1 cellular context compared by ENCODE assay signal in the genomic region with DNA sequence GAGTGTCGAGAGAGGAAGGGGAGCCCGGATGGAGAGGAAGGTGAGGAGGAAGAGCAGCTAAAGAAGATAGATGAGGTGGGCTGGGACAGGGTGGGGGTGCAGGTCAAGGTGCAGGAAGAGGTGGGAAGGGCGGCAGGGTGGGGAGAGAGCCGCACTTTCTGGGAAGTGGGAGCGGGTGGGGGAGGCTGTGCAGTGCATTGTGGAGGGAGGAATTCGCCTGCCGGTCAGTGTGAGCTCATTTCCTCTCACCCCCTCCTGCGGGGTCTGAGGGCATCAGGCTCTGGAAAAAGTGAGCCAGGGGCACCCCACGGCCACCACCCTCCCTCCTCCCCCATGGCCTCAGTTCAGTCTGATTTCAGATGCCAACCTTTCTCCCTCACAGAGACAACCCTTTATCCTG.
A peak's percentile ranks its signal among the peaks of the same experiment; 100 is the strongest.
TF ChIP-seq lines count a peak whose summit lies in the region.

No MANE protein-coding gene starts in this region.

TF ChIP-seq in SK-N-SH, 30 proteins besides CTCF, POLR2A, EP300 and RAD21:
- TF ChIP-seq TCF12 (IDR thresholded peaks at IDR 0.05) (no peak), GABPA (IDR thresholded peaks at IDR 0.05; ENCODE audit: low read depth) (peak; percentile 46; the same call in 1 of the 2 replicates), MEF2A (IDR thresholded peaks at IDR 0.05; ENCODE audit: borderline replicate concordance, low read depth) (no peak)
- TF ChIP-seq, protein P1, sequence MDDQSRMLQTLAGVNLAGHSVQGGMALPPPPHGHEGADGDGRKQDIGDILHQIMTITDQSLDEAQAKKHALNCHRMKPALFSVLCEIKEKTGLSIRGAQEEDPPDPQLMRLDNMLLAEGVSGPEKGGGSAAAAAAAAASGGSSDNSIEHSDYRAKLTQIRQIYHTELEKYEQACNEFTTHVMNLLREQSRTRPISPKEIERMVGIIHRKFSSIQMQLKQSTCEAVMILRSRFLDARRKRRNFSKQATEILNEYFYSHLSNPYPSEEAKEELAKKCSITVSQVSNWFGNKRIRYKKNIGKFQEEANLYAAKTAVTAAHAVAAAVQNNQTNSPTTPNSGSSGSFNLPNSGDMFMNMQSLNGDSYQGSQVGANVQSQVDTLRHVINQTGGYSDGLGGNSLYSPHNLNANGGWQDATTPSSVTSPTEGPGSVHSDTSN (IDR thresholded peaks at IDR 0.05) = 0 out of 2 replicates have a peak, but pooled peaks have one; percentile 15
